8 cellular contexts compared by ENCODE assay signal in the genomic region with DNA sequence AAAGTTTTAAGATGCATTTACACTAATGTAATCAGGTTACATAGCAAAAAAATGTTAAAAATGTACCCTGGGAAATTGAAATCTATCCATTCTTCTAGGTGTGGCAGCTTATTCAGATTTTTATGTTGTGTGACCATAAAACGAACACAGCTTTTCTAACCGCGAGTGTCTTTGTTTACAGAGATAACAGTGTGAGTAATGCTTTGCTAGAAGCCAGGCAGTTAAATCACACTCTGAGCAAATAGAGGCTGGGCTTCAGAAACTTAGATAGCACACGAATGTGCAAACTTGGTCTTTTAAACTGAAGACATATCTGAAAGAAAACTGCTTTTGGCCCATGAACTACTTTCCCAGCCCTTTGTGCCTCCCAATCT.
DNase-seq lines count a peak whose midpoint lies in the region; ATAC-seq and TF ChIP-seq lines count a peak whose summit lies in the region.

No MANE protein-coding gene starts in this region.

- TF ChIP-seq CTCF in stomach (IDR thresholded peaks at IDR 0.05) = no peak

- peak overlapping the region; percentile 72 for H3K4me3 ChIP-seq in CD8-positive, alpha-beta memory T cell (ENCODE audit: low read length)
- H3K4me3 ChIP-seq in stomach = no peak overlapping the region

- peaks cover 0 to 2% (median 0%) of the 10 kb centered on the region in 5 donors for H3K9me3 Mint-ChIP-seq in CD8-positive, alpha-beta memory T cell
- no peaks in the 10 kb centered on the region for H3K9me3 Mint-ChIP-seq in activated naive CD8-positive, alpha-beta T cell treated with anti-CD3 and anti-CD28 coated beads, Interleukin-2, amount 10 ng/mL, durations not matched to agents 7 days and 5 days

- intact Hi-C loops in stomach (cut with DNase I; ENCODE audit: low total_unique reads) = no loop called here

- no peak for TF ChIP-seq POLR2A in stomach (IDR thresholded peaks at IDR 0.05)

- H3K4me1 Mint-ChIP-seq in CD8-positive, alpha-beta memory T cell = peaks cover 91 to 99% (median 99%) of the 10 kb centered on the region in 3 donors
- peaks cover 82% of the 10 kb centered on the region for H3K4me1 Mint-ChIP-seq in activated naive CD8-positive, alpha-beta T cell treated with anti-CD3 and anti-CD28 coated beads, Interleukin-2, amount 10 ng/mL, durations not matched to agents 7 days and 5 days

- in situ Hi-C loops in KBM-7 (cut with MboI; ENCODE audit: low pct_unique_long_range_greater_than_20kb, low sequenced_read_pairs) = no loop called here

- CTCF ChIA-PET in CD8-positive, alpha-beta memory T cell (lab: Charles Lee) = interaction anchor here (1.0 to 5.1 kb wide), 5 partner anchors 8 to 18 kb away, joined by 3 to 54 read pairs (median 4); no protein-coding TSS in a partner anchor

- peak overlapping the region; percentile 84 for H3K27ac ChIP-seq in CD8-positive, alpha-beta memory T cell (ENCODE audit: low read depth, low read length)
- H3K27ac ChIP-seq in stomach = peak overlapping the region; percentile 82 to 95 (median 86)

- no peaks in the 10 kb centered on the region for H3K27me3 ChIP-seq in CD8-positive, alpha-beta memory T cell (ENCODE audit: insufficient read depth, low read length, poor library complexity, severe bottlenecking)
- H3K27me3 ChIP-seq in stomach = no peaks in the 10 kb centered on the region

- no peak for TF ChIP-seq EP300 in stomach (IDR thresholded peaks at IDR 0.05)

- peaks cover 0 to 15% (median 7%) of the 10 kb centered on the region in 3 donors for H3K36me3 Mint-ChIP-seq in CD8-positive, alpha-beta memory T cell
- H3K36me3 Mint-ChIP-seq in activated naive CD8-positive, alpha-beta T cell treated with anti-CD3 and anti-CD28 coated beads, Interleukin-2, amount 10 ng/mL, durations not matched to agents 7 days and 5 days = peaks cover 20% of the 10 kb centered on the region

- H3K4me3 Mint-ChIP-seq in CD8-positive, alpha-beta memory T cell = peak overlapping the region; percentile 86 to 96 (median 90)
- peak overlapping the region; percentile 78 for H3K4me3 Mint-ChIP-seq in activated naive CD8-positive, alpha-beta T cell treated with anti-CD3 and anti-CD28 coated beads, Interleukin-2, amount 10 ng/mL, durations not matched to agents 7 days and 5 days

- peaks cover 96% of the 10 kb centered on the region for H3K4me1 ChIP-seq in CD8-positive, alpha-beta memory T cell (ENCODE audit: insufficient read depth, low read length)
- H3K4me1 ChIP-seq in stomach = peaks cover 89 to 99% (median 95%) of the 10 kb centered on the region in 4 donors

- no peaks in the 10 kb centered on the region for H3K27me3 Mint-ChIP-seq in CD8-positive, alpha-beta memory T cell
- no peaks in the 10 kb centered on the region for H3K27me3 Mint-ChIP-seq in activated naive CD8-positive, alpha-beta T cell treated with anti-CD3 and anti-CD28 coated beads, Interleukin-2, amount 10 ng/mL, durations not matched to agents 7 days and 5 days

- WGBS in stomach, 5 donors = 1 to 5% (median 3%) methylated on average over 4 of the region's 4 CpGs

- no peak for ATAC-seq in activated naive CD8-positive, alpha-beta T cell treated with anti-CD3 and anti-CD28 coated beads, Interleukin-2, amount 10 ng/mL, durations not matched to agents 7 days and 5 days (ENCODE audit: low read depth)

- H3K27ac Mint-ChIP-seq in CD8-positive, alpha-beta memory T cell = peak overlapping the region; percentile 86 to 100 (median 98)
- H3K27ac Mint-ChIP-seq in activated naive CD8-positive, alpha-beta T cell treated with anti-CD3 and anti-CD28 coated beads, Interleukin-2, amount 10 ng/mL, durations not matched to agents 7 days and 5 days = peak overlapping the region; percentile 90

- H3K36me3 ChIP-seq in CD8-positive, alpha-beta memory T cell (ENCODE audit: insufficient read depth, low read length) = no peaks in the 10 kb centered on the region
- no peaks in the 10 kb centered on the region for H3K36me3 ChIP-seq in stomach

- DNase-seq in CD8-positive, alpha-beta memory T cell = peak in 3 of 5 donors; percentile 51 to 69 (median 66)
- peak; percentile 29 for DNase-seq in KBM-7
- no peak for DNase-seq in activated naive CD8-positive, alpha-beta T cell treated with anti-CD3 and anti-CD28 coated beads, Interleukin-2, amount 10 ng/mL, durations not matched to agents 7 days and 5 days
- DNase-seq in iris pigment epithelial cell (ENCODE audit: low read depth) = peak; percentile 95
- DNase-seq in stomach = no peak
- DNase-seq in DMS 273 treated with DMSO at 0.1 percent for 48 hours (lab: John Stamatoyannopoulos, UW) = no peak
- DNase-seq in NCI-H1694 (lab: John Stamatoyannopoulos, UW) = no peak
- DNase-seq in foreskin melanocyte = no peak

- no peaks in the 10 kb centered on the region for H3K9me3 ChIP-seq in CD8-positive, alpha-beta memory T cell (ENCODE audit: low read length)
- no peaks in the 10 kb centered on the region for H3K9me3 ChIP-seq in stomach

- POLR2A ChIA-PET in CD8-positive, alpha-beta memory T cell (lab: Charles Lee) = interaction anchor here (0.9 to 8.4 kb wide), 5 partner anchors 9 to 478 kb away, joined by 3 to 105 read pairs (median 4); a partner anchor contains a TSS
- POLR2A ChIA-PET in activated naive CD8-positive, alpha-beta T cell treated with anti-CD3 and anti-CD28 coated beads, Interleukin-2, amount 10 ng/mL, durations not matched to agents 7 days and 5 days (lab: Charles Lee) = interaction anchor here (0.5 to 13.3 kb wide), 7 partner anchors 9 to 24 kb away, joined by 3 to 243 read pairs (median 4); no protein-coding TSS in a partner anchor

Comparison
In these comparisons a context has a peak if more than half of its experiments do, and no peak if none do; other contexts are left out.
1. DNase-seq: peak in CD8-positive, alpha-beta memory T cell (3 of 5), KBM-7 (single experiment) and iris pigment epithelial cell (single experiment); none in activated naive CD8-positive, alpha-beta T cell treated with anti-CD3 and anti-CD28 coated beads, Interleukin-2, amount 10 ng/mL, durations not matched to agents 7 days and 5 days (single experiment), stomach (single experiment), DMS 273 treated with DMSO at 0.1 percent for 48 hours (single experiment), NCI-H1694 (single experiment) and foreskin melanocyte (single experiment).